ENCODE assay signal across 1 cellular context in the genomic region with DNA sequence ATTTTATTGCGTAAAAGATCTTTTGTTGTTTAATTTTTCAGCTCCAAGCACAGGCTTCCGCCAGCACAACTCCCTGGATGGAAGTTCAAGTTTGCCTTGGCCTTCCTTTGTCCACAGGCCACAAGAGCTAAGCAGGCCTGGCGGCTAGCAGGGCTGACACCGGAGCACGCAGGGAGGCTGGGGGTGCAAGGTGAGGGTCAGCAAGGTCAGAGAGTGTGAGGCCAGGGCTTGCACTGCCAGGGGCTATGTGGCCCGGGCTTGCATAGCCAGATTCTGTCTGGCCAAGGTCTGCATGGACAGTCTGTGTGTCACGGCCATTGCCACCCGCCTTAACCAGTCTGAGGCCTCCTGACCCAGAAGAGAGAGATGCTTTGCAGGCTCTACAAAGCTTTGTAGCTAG.
A peak's percentile ranks its signal among the peaks of the same experiment; 100 is the strongest.
TF ChIP-seq lines count a peak whose summit lies in the region.

No MANE protein-coding gene starts in this region.

TF ChIP-seq in HepG2, 621 proteins besides CTCF, POLR2A, EP300 and RAD21 (continued from another document):
- TF ChIP-seq SOX5 (CRISPR knock-in tag; IDR thresholded peaks at IDR 0.05; ENCODE audit: borderline replicate concordance), result peak; percentile 67
- TF ChIP-seq MED1 (CRISPR knock-in tag; IDR thresholded peaks at IDR 0.05), result peak; percentile 25; the same call in 1 of the 2 replicates
- no peak for TF ChIP-seq ZNF672 (CRISPR knock-in tag; IDR thresholded peaks at IDR 0.05)
- no peak for TF ChIP-seq ZNF121 (CRISPR knock-in tag; IDR thresholded peaks at IDR 0.05)
- 0 out of 2 replicates have a peak, but pooled peaks have one; percentile 23 for TF ChIP-seq HDAC1 (CRISPR knock-in tag; IDR thresholded peaks at IDR 0.05)
- TF ChIP-seq NR2F1 (CRISPR knock-in tag; IDR thresholded peaks at IDR 0.05), result 0 out of 4 replicates have a peak, but pooled peaks of 1 of the 2 experiments have one; percentile 18
- TF ChIP-seq, protein P1, sequence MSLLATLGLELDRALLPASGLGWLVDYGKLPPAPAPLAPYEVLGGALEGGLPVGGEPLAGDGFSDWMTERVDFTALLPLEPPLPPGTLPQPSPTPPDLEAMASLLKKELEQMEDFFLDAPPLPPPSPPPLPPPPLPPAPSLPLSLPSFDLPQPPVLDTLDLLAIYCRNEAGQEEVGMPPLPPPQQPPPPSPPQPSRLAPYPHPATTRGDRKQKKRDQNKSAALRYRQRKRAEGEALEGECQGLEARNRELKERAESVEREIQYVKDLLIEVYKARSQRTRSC (CRISPR knock-in tag; IDR thresholded peaks at IDR 0.05; ENCODE audit: low read depth), result no peak
